ENCODE assay signal across 8 cellular contexts in the genomic region with DNA sequence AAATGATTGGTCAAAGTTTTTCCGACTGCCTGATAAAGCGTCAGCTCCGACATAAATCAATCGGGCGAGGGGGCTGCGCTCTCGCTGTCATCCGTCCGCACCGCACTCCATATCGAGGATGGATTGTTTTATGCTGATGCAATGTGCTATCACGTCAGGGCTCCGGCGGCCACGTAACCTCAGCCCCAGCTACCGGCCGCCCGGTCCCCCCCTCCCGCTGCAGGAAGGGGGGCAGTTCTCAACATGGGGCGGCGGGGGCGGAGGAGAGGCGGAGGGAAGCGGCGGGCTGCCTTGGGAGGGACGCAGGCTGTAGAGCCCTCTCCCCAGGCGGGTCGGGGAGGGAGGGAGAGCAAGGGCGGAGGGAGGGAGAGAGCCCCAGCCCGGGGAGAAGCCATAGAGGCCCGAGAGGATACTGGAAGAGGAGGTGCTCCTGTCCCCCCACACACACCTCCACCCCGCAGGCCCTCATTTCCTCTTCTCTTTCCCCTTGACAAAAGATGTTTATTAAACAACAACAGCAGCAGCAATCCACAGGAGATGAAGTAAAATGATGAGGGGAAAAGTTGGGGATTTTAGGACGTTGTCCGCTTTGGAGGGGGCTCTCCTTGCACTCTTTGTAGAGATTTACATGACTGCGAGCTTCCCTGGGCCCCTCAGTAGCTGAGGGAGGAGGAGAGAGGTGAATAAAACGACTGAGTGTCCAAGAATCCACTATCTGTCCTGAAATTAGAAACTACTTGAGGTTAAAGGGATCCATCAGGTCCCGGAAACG. TPM values are rescaled to one million over a fixed set of nuclear protein-coding genes. Genes with fewer than 3 reads are reported as not detected.
DNase-seq lines count a peak whose midpoint lies in the region; ATAC-seq and TF ChIP-seq lines count a peak whose summit lies in the region.

No MANE protein-coding gene starts in this region.

- peak; percentile 64 for DNase-seq in A673 (ENCODE audit: low spot score)
- DNase-seq in activated CD8-positive, alpha-beta T cell treated with anti-CD3 and anti-CD28 coated beads for 36 hours, result peak; percentile 86
- peak; percentile 87 for DNase-seq in islet precursor cell
- DNase-seq in stimulated activated naive CD8-positive, alpha-beta T cell treated with anti-CD3 and anti-CD28 coated beads, Interleukin-15, amount 100 ng/mL, for 72 hours, result peak; percentile 72 to 82
- no peak for DNase-seq in NCI-H446 treated with DMSO at 0.1 percent for 48 hours (lab: John Stamatoyannopoulos, UW)
- DNase-seq in GM13977 (ENCODE audit: low spot score), result no peak

- intact Hi-C loops in A673 (cut with micrococcal nuclease; ENCODE audit: unreplicated experiment), result no loop called here
- intact Hi-C loops in activated CD8-positive, alpha-beta T cell treated with anti-CD3 and anti-CD28 coated beads for 36 hours (cut with micrococcal nuclease), result no loop called here

- peak overlapping the region; percentile 60 for H3K4me3 ChIP-seq in A673 (ENCODE audit: low read depth, low read length, poor library complexity, severe bottlenecking)
- H3K4me3 ChIP-seq in HUES6 (ENCODE audit: low read depth, low read length), result peak overlapping the region; percentile 58

- in situ Hi-C loops in GM13977 (cut with MboI; ENCODE audit: low pct_unique_long_range_greater_than_20kb, low sequenced_read_pairs, unreplicated experiment), result no loop called here

- CTCF ChIA-PET in A673 (lab: Charles Lee), result interaction anchor here (0.6 to 1.4 kb wide), 3 partner anchors 10 to 21 kb away, joined by 3 to 4 read pairs (median 3); no protein-coding TSS in a partner anchor
- CTCF ChIA-PET in activated CD8-positive, alpha-beta T cell treated with anti-CD3 and anti-CD28 coated beads for 36 hours (lab: Charles Lee), result interaction anchor here (1.3 to 5.5 kb wide), 8 partner anchors 8 to 35 kb away, joined by 3 to 40 read pairs (median 9); partner anchors contain the start of genes HOXB5 and HOXB8

- H3K4me3 Mint-ChIP-seq in activated CD8-positive, alpha-beta T cell treated with anti-CD3 and anti-CD28 coated beads for 36 hours, result peak overlapping the region; percentile 77
- H3K4me3 Mint-ChIP-seq in stimulated activated naive CD8-positive, alpha-beta T cell treated with anti-CD3 and anti-CD28 coated beads, Interleukin-15, amount 100 ng/mL, for 72 hours, result peak overlapping the region; percentile 88 to 90

- no peaks in the 10 kb centered on the region for H3K36me3 Mint-ChIP-seq in activated CD8-positive, alpha-beta T cell treated with anti-CD3 and anti-CD28 coated beads for 36 hours (ENCODE audit: low read depth)

- POLR2A ChIA-PET in A673 (lab: Charles Lee; ENCODE audit: low non-redundant PET), result interaction anchor here (0.6 to 0.7 kb wide), 5 partner anchors 16 to 411 kb away, joined by 3 to 12 read pairs (median 6); partner anchors contain the start of gene HOXB7
- POLR2A ChIA-PET in activated CD8-positive, alpha-beta T cell treated with anti-CD3 and anti-CD28 coated beads for 36 hours (lab: Charles Lee), result interaction anchor here (0.9 to 3.2 kb wide), 3 partner anchors 12 to 519 kb away, joined by 3 to 19 read pairs (median 3); partner anchors contain the start of genes HOXB5, HOXB8 and SNX11

- peaks cover 20% of the 10 kb centered on the region for H3K4me1 ChIP-seq in A673 (ENCODE audit: insufficient read depth, low read length, poor library complexity, severe bottlenecking)
- peaks cover 7% of the 10 kb centered on the region; the same call in 1 of the 2 replicates for H3K4me1 ChIP-seq in HUES6 (ENCODE audit: control insufficient read depth, insufficient read depth, low read length)

- ATAC-seq in activated CD8-positive, alpha-beta T cell treated with anti-CD3 and anti-CD28 coated beads for 36 hours, result peak; percentile 78
- ATAC-seq in stimulated activated naive CD8-positive, alpha-beta T cell treated with anti-CD3 and anti-CD28 coated beads, Interleukin-15, amount 100 ng/mL, for 72 hours, result peak; percentile 84
- ATAC-seq in HG03280 (IDR thresholded peaks at IDR 0.05; ENCODE audit: unreplicated experiment), result no peak

- peak overlapping the region; percentile 83 for H3K9ac ChIP-seq in HUES6 (ENCODE audit: low read length)

- H3K9me3 ChIP-seq in A673 (ENCODE audit: low read depth, low read length, poor library complexity, severe bottlenecking) (no peaks in the 10 kb centered on the region), HUES6 (ENCODE audit: control insufficient read depth, insufficient read depth, low read depth, low read length) (no peaks in the 10 kb centered on the region)

- peak overlapping the region; percentile 90 for H3K27ac Mint-ChIP-seq in activated CD8-positive, alpha-beta T cell treated with anti-CD3 and anti-CD28 coated beads for 36 hours
- H3K27ac Mint-ChIP-seq in stimulated activated naive CD8-positive, alpha-beta T cell treated with anti-CD3 and anti-CD28 coated beads, Interleukin-15, amount 100 ng/mL, for 72 hours, result peak overlapping the region; percentile 99 to 100

- peaks cover 8% of the 10 kb centered on the region for H3K4me1 Mint-ChIP-seq in activated CD8-positive, alpha-beta T cell treated with anti-CD3 and anti-CD28 coated beads for 36 hours (ENCODE audit: low read depth)
- peaks cover 20% of the 10 kb centered on the region for H3K4me1 Mint-ChIP-seq in stimulated activated naive CD8-positive, alpha-beta T cell treated with anti-CD3 and anti-CD28 coated beads, Interleukin-15, amount 100 ng/mL, for 72 hours

- BruUV-seq in A673 (replicated peaks; lab: Mats Ljungman, UMichigan), result no TSS peak

- H3K27me3 ChIP-seq in A673 (replicated peaks; ENCODE audit: insufficient read depth, low read depth, low read length, poor library complexity) (no peaks in the 10 kb centered on the region), HUES6 (ENCODE audit: control insufficient read depth, insufficient read depth, low read length) (peaks cover 100% of the 10 kb centered on the region)

- peaks cover 78% of the 10 kb centered on the region for H3K27me3 Mint-ChIP-seq in activated CD8-positive, alpha-beta T cell treated with anti-CD3 and anti-CD28 coated beads for 36 hours
- peaks cover 94% of the 10 kb centered on the region for H3K27me3 Mint-ChIP-seq in stimulated activated naive CD8-positive, alpha-beta T cell treated with anti-CD3 and anti-CD28 coated beads, Interleukin-15, amount 100 ng/mL, for 72 hours

- TF ChIP-seq CTCF in A673 (conservative IDR thresholded peaks at IDR 0.05; ENCODE audit: low read depth, low read length) (no peak), GM13977 (IDR thresholded peaks at IDR 0.05; ENCODE audit: extremely low read depth, insufficient read depth, missing control alignments) (no peak)
- TF ChIP-seq CTCF in activated CD8-positive, alpha-beta T cell treated with anti-CD3 and anti-CD28 coated beads for 36 hours (IDR thresholded peaks at IDR 0.05), result no peak

- H3K36me3 ChIP-seq in A673 (ENCODE audit: insufficient read depth, low read length, poor library complexity, severe bottlenecking) (no peaks in the 10 kb centered on the region), HUES6 (ENCODE audit: control insufficient read depth, insufficient read depth, low read length) (no peaks in the 10 kb centered on the region)

- peak overlapping the region; percentile 52 for H3K27ac ChIP-seq in A673 (ENCODE audit: low read depth, low read length, poor library complexity, severe bottlenecking)
- no peak overlapping the region for H3K27ac ChIP-seq in HUES6 (ENCODE audit: low read depth, low read length)

- H3K9me3 Mint-ChIP-seq in activated CD8-positive, alpha-beta T cell treated with anti-CD3 and anti-CD28 coated beads for 36 hours, result no peaks in the 10 kb centered on the region
- H3K9me3 Mint-ChIP-seq in stimulated activated naive CD8-positive, alpha-beta T cell treated with anti-CD3 and anti-CD28 coated beads, Interleukin-15, amount 100 ng/mL, for 72 hours, result no peaks in the 10 kb centered on the region

RNA-seq across cellular contexts. Expression of gene HOXB9, which starts 0.5 kb away (rescaled TPM):
- 8.2 and 14.6 TPM in 2 replicates for total RNA-seq in A673 (2021)
- 1 to 10 TPM; 6.9 to 7.0 TPM for total RNA-seq in activated CD8-positive, alpha-beta T cell treated with anti-CD3 and anti-CD28 coated beads for 36 hours

RNA-seq across cellular contexts. Expression of gene HOXB8, which starts 11.6 kb away (rescaled TPM):
- total RNA-seq in A673 (2021), result 13.1 and 16.3 TPM in 2 replicates
- total RNA-seq in activated CD8-positive, alpha-beta T cell treated with anti-CD3 and anti-CD28 coated beads for 36 hours, result not detected

RNA-seq across cellular contexts. Expression of gene HOXB7, which starts 15.8 kb away (rescaled TPM):
- total RNA-seq in A673 (2021), result 32.2 and 37.9 TPM in 2 replicates
- total RNA-seq in activated CD8-positive, alpha-beta T cell treated with anti-CD3 and anti-CD28 coated beads for 36 hours, result 1 to 10 TPM in 1 of 2 experiments, under 1 TPM in 1; 0.50 to 1.0 TPM

RNA-seq across cellular contexts. Expression of gene HOXB6, which starts 21.9 kb away (rescaled TPM):
- total RNA-seq in A673 (2021), result 19.8 and 27.6 TPM in 2 replicates
- not detected for total RNA-seq in activated CD8-positive, alpha-beta T cell treated with anti-CD3 and anti-CD28 coated beads for 36 hours

RNA-seq across cellular contexts. Expression of gene HOXB5, which starts 33.1 kb away (rescaled TPM):
- 5.9 and 6.4 TPM in 2 replicates for total RNA-seq in A673 (2021)
- not detected for total RNA-seq in activated CD8-positive, alpha-beta T cell treated with anti-CD3 and anti-CD28 coated beads for 36 hours

Comparison
In these comparisons a context has a peak if more than half of its experiments do, and no peak if none do; other contexts are left out.
1. DNase-seq: peak in A673 (single experiment), activated CD8-positive, alpha-beta T cell treated with anti-CD3 and anti-CD28 coated beads for 36 hours (single experiment), islet precursor cell (single experiment) and stimulated activated naive CD8-positive, alpha-beta T cell treated with anti-CD3 and anti-CD28 coated beads, Interleukin-15, amount 100 ng/mL, for 72 hours (2 of 2); none in NCI-H446 treated with DMSO at 0.1 percent for 48 hours (single experiment) and GM13977 (single experiment).
2. RNA of gene HOXB8, which starts 11.6 kb away (total RNA-seq): 13.1 to 16.3 TPM in A673; not detected in activated CD8-positive, alpha-beta T cell treated with anti-CD3 and anti-CD28 coated beads for 36 hours; every median in the first group is over 10 times any median in the second.
3. RNA of gene HOXB7, which starts 15.8 kb away (total RNA-seq): 32.2 to 37.9 TPM in A673; 0.50 to 1.0 TPM in activated CD8-positive, alpha-beta T cell treated with anti-CD3 and anti-CD28 coated beads for 36 hours; every median in the first group is over 10 times any median in the second.